In genomic region chrX:138519296-138519695, GRCh38 we compare ENCODE assay signal across 17 cellular contexts.
DNase-seq lines count a peak whose midpoint lies in the region; ATAC-seq, FAIRE-seq and TF ChIP-seq lines count a peak whose summit lies in the region.
"Had no signal": no experiment of that assay in that cellular context is flagged by ENCODE, and none has a peak within 500 bp of the region (broad histone marks: within the 10 kb centered on the region; RNA-seq: fewer than 3 reads in every experiment).

No MANE protein-coding gene starts in this region.

- H3F3A ChIP-seq in neural cell (ENCODE audit: insufficient read depth, low read length, poor library complexity, severe bottlenecking) = no peaks in the 10 kb centered on the region

- DNase-seq in Ammon's horn (ENCODE audit: low spot score) = peak; percentile 50
- DNase-seq in NCI-H1092 treated with DMSO at 0.1 percent for 48 hours (lab: John Stamatoyannopoulos, UW) = peak; percentile 77
- peak; percentile 5 for DNase-seq in epithelial cell of esophagus (ENCODE audit: low read depth)
- no peak for DNase-seq in HCEC 1CT
- DNase-seq in small intestine = no peak
- DNase-seq: gastrocnemius medialis, NCI-H1436, NCI-H446, Peyer's patch had no signal

- TF ChIP-seq CTCF in epithelial cell of esophagus (IDR thresholded peaks at IDR 0.05; ENCODE audit: insufficient read depth, low read depth, low read length, missing control alignments) (no peak), neural cell (IDR thresholded peaks at IDR 0.05; ENCODE audit: poor library complexity, severe bottlenecking) (no peak)

- H3K9ac ChIP-seq in neural cell (ENCODE audit: low read length) = peak overlapping the region; percentile 56

- H3K9me2 ChIP-seq in neural cell (ENCODE audit: insufficient read depth, low read length) = no peaks in the 10 kb centered on the region

- H2AFZ ChIP-seq in neural cell (ENCODE audit: low read depth, low read length) = peak overlapping the region; percentile 21

- ATAC-seq in GM21737 (IDR thresholded peaks at IDR 0.05; ENCODE audit: unreplicated experiment) (no peak), HG03354 (IDR thresholded peaks at IDR 0.05; ENCODE audit: poor library complexity, severe bottlenecking, unreplicated experiment) (no peak)
- ATAC-seq: gastrocnemius medialis, K562 had no signal

- H3K4me1 ChIP-seq in small intestine (ENCODE audit: control insufficient read depth in 2 of 2, insufficient read depth in 1 of 2, low read depth in 1 of 2, low read length in 1 of 2) = no peaks in the 10 kb centered on the region
- H3K4me1 ChIP-seq: gastrocnemius medialis, Peyer's patch had no signal

- H3K27me3 ChIP-seq in neural cell (ENCODE audit: insufficient read depth, low read depth, low read length) (no peaks in the 10 kb centered on the region), small intestine (ENCODE audit: control insufficient read depth in 2 of 2, insufficient read depth in 2 of 2, low read length in 2 of 2) (no peaks in the 10 kb centered on the region)
- H3K27me3 ChIP-seq: gastrocnemius medialis, Peyer's patch had no signal

- FAIRE-seq in small intestine (lab: Jason Lieb, UNC) = no peak
- FAIRE-seq: colon, GM19239, K562 had no signal

- H4K20me1 ChIP-seq in neural cell (ENCODE audit: insufficient read depth) = no peaks in the 10 kb centered on the region

- no peaks in the 10 kb centered on the region for H3K79me2 ChIP-seq in neural cell (replicated peaks; ENCODE audit: insufficient read depth, low read length)

- H3K36me3 ChIP-seq in neural cell (ENCODE audit: insufficient read depth, low read length) (no peaks in the 10 kb centered on the region), small intestine (ENCODE audit: control insufficient read depth in 2 of 2, insufficient read depth in 2 of 2, low read length in 2 of 2) (no peaks in the 10 kb centered on the region)
- H3K36me3 ChIP-seq: gastrocnemius medialis, Peyer's patch had no signal

- peak overlapping the region; percentile 51 for H3K4me2 ChIP-seq in neural cell (ENCODE audit: low read length)

- H3K4me3 ChIP-seq in epithelial cell of esophagus (ENCODE audit: low read length) (no peak overlapping the region), neural cell (ENCODE audit: low read length) (peak overlapping the region; percentile 30), small intestine (ENCODE audit: low read depth in 1 of 2, low read length in 2 of 2) (no peak overlapping the region)
- H3K4me3 ChIP-seq: gastrocnemius medialis, K562, Peyer's patch had no signal

- 11 to 25% (median 14%) methylated on average over 2 of the region's 2 CpGs for whole genome bisulfite sequencing in small intestine, 3 donors

- peak; percentile 61 for TF ChIP-seq EP300 in neural cell (conservative IDR thresholded peaks at IDR 0.05; ENCODE audit: poor library complexity, severe bottlenecking)

- peak; percentile 33 for TF ChIP-seq RAD21 in neural cell (conservative IDR thresholded peaks at IDR 0.05)

- H3K9me3 ChIP-seq in neural cell (ENCODE audit: low read length) (no peaks in the 10 kb centered on the region), small intestine (ENCODE audit: control insufficient read depth, low read depth) (no peaks in the 10 kb centered on the region)
- H3K9me3 ChIP-seq: gastrocnemius medialis, Peyer's patch had no signal

- H3K27ac ChIP-seq in neural cell (ENCODE audit: low read length) (peak overlapping the region; percentile 93), small intestine (ENCODE audit: low read depth in 1 of 2, low read length in 1 of 2) (no peak overlapping the region)
- H3K27ac ChIP-seq: epithelial cell of prostate, gastrocnemius medialis, Peyer's patch, VCaP had no signal

TF ChIP-seq in neural cell, 6 proteins besides CTCF, POLR2A, EP300 and RAD21:
- no peak for TF ChIP-seq MXI1 (conservative IDR thresholded peaks at IDR 0.05; ENCODE audit: poor library complexity, severe bottlenecking)
- TF ChIP-seq SMC3 (conservative IDR thresholded peaks at IDR 0.05; ENCODE audit: poor library complexity) = peak; percentile 11
- peak; percentile 67 for TF ChIP-seq REST (IDR thresholded peaks at IDR 0.05; ENCODE audit: borderline replicate concordance)
- TF ChIP-seq POLR2AphosphoS5 (IDR thresholded peaks at IDR 0.05) = peak; percentile 54

Comparison
In these comparisons a context has a peak if more than half of its experiments do, and no peak if none do; other contexts are left out.
1. DNase-seq: peak in Ammon's horn (single experiment), NCI-H1092 treated with DMSO at 0.1 percent for 48 hours (single experiment) and epithelial cell of esophagus (single experiment); none in HCEC 1CT (single experiment) and small intestine (single experiment).